In genomic region chr2:178225011-178225817, GRCh38 we compare ENCODE assay signal across 20 cellular contexts. TPM values are rescaled to one million over a fixed set of nuclear protein-coding genes. Genes with fewer than 3 reads are reported as not detected.
A peak's percentile ranks its signal among the peaks of the same experiment; 100 is the strongest.
DNase-seq lines count a peak whose midpoint lies in the region; ATAC-seq and TF ChIP-seq lines count a peak whose summit lies in the region.
"Had no signal": no experiment of that assay in that cellular context is flagged by ENCODE, and none has a peak within 500 bp of the region (broad histone marks: within the 10 kb centered on the region; RNA-seq: fewer than 3 reads in every experiment).

No MANE protein-coding gene starts in this region.

- H3K4me1 ChIP-seq in KMS-11 (ENCODE audit: low read depth, poor library complexity, severe bottlenecking) = peaks cover 23% of the 10 kb centered on the region
- H3K4me1 ChIP-seq: colonic mucosa, Peyer's patch had no signal

- peak overlapping the region; percentile 63 for H3K4me2 ChIP-seq in KMS-11
- H3K4me2 ChIP-seq: hepatocyte had no signal

- no peaks in the 10 kb centered on the region for H3K9me3 Mint-ChIP-seq in T-cell
- H3K9me3 Mint-ChIP-seq: activated CD8-positive, alpha-beta T cell treated with anti-CD3 and anti-CD28 coated beads for 36 hours; activated T-helper 1 cell treated with anti-CD3 and anti-CD28 coated beads, Interleukin-12 subunit alpha, Interleukin-12 subunit beta, Interleukin-2, Interleukin-4 antibody, amounts not matched to agents 30 ng/mL and 10 ng/mL and 1 ng/mL, durations not matched to agents 14 hours and 24 hours and 36 hours; stimulated activated memory B cell treated with anti-CD40 and anti-IgM and Interleukin-4, amounts not matched to agents 10 μg/mL and 1 μg/mL and 100 μg/mL, for 72 hours; type B pancreatic cell had no signal

- H3K4me3 ChIP-seq in KMS-11 (IDR thresholded peaks at IDR 0.05; ENCODE audit: insufficient read depth, low read depth, low read length) (peak overlapping the region; percentile 36), astrocyte of the spinal cord (ENCODE audit: low read depth, low read length) (no peak overlapping the region)
- H3K4me3 ChIP-seq: colonic mucosa, hepatocyte, Peyer's patch had no signal

- no peak overlapping the region for H3K27ac Mint-ChIP-seq in T-cell
- H3K27ac Mint-ChIP-seq: activated CD8-positive, alpha-beta T cell treated with anti-CD3 and anti-CD28 coated beads for 36 hours; activated T-helper 1 cell treated with anti-CD3 and anti-CD28 coated beads, Interleukin-12 subunit alpha, Interleukin-12 subunit beta, Interleukin-2, Interleukin-4 antibody, amounts not matched to agents 30 ng/mL and 10 ng/mL and 1 ng/mL, durations not matched to agents 14 hours and 24 hours and 36 hours; stimulated activated memory B cell treated with anti-CD40 and anti-IgM and Interleukin-4, amounts not matched to agents 10 μg/mL and 1 μg/mL and 100 μg/mL, for 72 hours; type B pancreatic cell had no signal

- CTCF ChIA-PET in T-cell (lab: Charles Lee) = no interaction called here

- no peak overlapping the region for H3K9ac ChIP-seq in KMS-11

- peak; percentile 31 for DNase-seq in AG08395 (ENCODE audit: low spot score)
- peak; percentile 91 for DNase-seq in astrocyte of the spinal cord (ENCODE audit: low read depth, low spot score)
- DNase-seq in medulla oblongata (ENCODE audit: extremely low spot score) = peak; percentile 24
- no peak for DNase-seq in T-cell
- DNase-seq in activated CD4-positive, alpha-beta T cell treated with anti-CD3 and anti-CD28 coated beads, Interleukin-2, amount 50 U/mL, for 48 hours = no peak
- DNase-seq in activated gamma-delta T cell treated with Interleukin-2 at 50 U/mL for 16 hours = no peak
- DNase-seq: activated CD8-positive, alpha-beta T cell treated with anti-CD3 and anti-CD28 coated beads for 36 hours; colonic mucosa; COR-L47; left colon; NCI-H2029 treated with DMSO at 0.1 percent for 48 hours; NCI-H748 treated with DMSO at 0.1 percent for 48 hours; Peyer's patch had no signal

- TF ChIP-seq CTCF in KMS-11 (conservative IDR thresholded peaks at IDR 0.05; ENCODE audit: low read depth, low read length) (no peak), astrocyte of the spinal cord (IDR thresholded peaks at IDR 0.05; ENCODE audit: low read depth, low read length) (no peak)

- H2AFZ ChIP-seq in KMS-11 (ENCODE audit: low read depth) = peak overlapping the region; percentile 7; the same call in 1 of the 2 replicates
- H2AFZ ChIP-seq: hepatocyte had no signal

- peaks cover 34 to 38% of the 10 kb centered on the region in 2 donors for H3K27me3 Mint-ChIP-seq in T-cell
- H3K27me3 Mint-ChIP-seq: type B pancreatic cell had no signal

- H3K36me3 ChIP-seq in KMS-11 (ENCODE audit: insufficient read depth) = no peaks in the 10 kb centered on the region
- H3K36me3 ChIP-seq: colonic mucosa, Peyer's patch had no signal

- H3K27ac ChIP-seq in KMS-11 = peak overlapping the region; percentile 13; the same call in 1 of the 2 replicates
- H3K27ac ChIP-seq: colonic mucosa, hepatocyte, Peyer's patch, VCaP had no signal

- no peaks in the 10 kb centered on the region for H3K36me3 Mint-ChIP-seq in T-cell
- H3K36me3 Mint-ChIP-seq: stimulated activated memory B cell treated with anti-CD40 and anti-IgM and Interleukin-4, amounts not matched to agents 10 μg/mL and 1 μg/mL and 100 μg/mL, for 72 hours; type B pancreatic cell had no signal

- ATAC-seq in HG03520 (IDR thresholded peaks at IDR 0.05; ENCODE audit: unreplicated experiment) (no peak), T-cell (replicated peaks in 1 of 4) (no peak)
- ATAC-seq: activated CD8-positive, alpha-beta T cell treated with anti-CD3 and anti-CD28 coated beads for 36 hours; left colon; stimulated activated memory B cell treated with anti-CD40 and anti-IgM and Interleukin-4, amounts not matched to agents 10 μg/mL and 1 μg/mL and 100 μg/mL, for 72 hours had no signal

- H3K27me3 ChIP-seq in KMS-11 (ENCODE audit: insufficient read depth, low read depth) = no peaks in the 10 kb centered on the region
- H3K27me3 ChIP-seq: colonic mucosa, hepatocyte, Peyer's patch had no signal

- POLR2A ChIA-PET in T-cell (lab: Charles Lee) = no interaction called here

- H4K20me1 ChIP-seq in KMS-11 (ENCODE audit: insufficient read depth) = no peaks in the 10 kb centered on the region

- no peaks in the 10 kb centered on the region for H3K4me1 Mint-ChIP-seq in T-cell
- H3K4me1 Mint-ChIP-seq: stimulated activated memory B cell treated with anti-CD40 and anti-IgM and Interleukin-4, amounts not matched to agents 10 μg/mL and 1 μg/mL and 100 μg/mL, for 72 hours had no signal

- in situ Hi-C loops in astrocyte of the spinal cord (cut with HindIII; ENCODE audit: low sequenced_read_pairs) = no loop called here

- no peak overlapping the region for H3K4me3 Mint-ChIP-seq in T-cell
- H3K4me3 Mint-ChIP-seq: activated CD8-positive, alpha-beta T cell treated with anti-CD3 and anti-CD28 coated beads for 36 hours; activated T-helper 1 cell treated with anti-CD3 and anti-CD28 coated beads, Interleukin-12 subunit alpha, Interleukin-12 subunit beta, Interleukin-2, Interleukin-4 antibody, amounts not matched to agents 30 ng/mL and 10 ng/mL and 1 ng/mL, durations not matched to agents 14 hours and 24 hours and 36 hours; stimulated activated memory B cell treated with anti-CD40 and anti-IgM and Interleukin-4, amounts not matched to agents 10 μg/mL and 1 μg/mL and 100 μg/mL, for 72 hours; type B pancreatic cell had no signal

- H3K79me2 ChIP-seq in KMS-11 (ENCODE audit: insufficient read depth, low read depth) = no peaks in the 10 kb centered on the region
- H3K79me2 ChIP-seq: hepatocyte had no signal

RNA-seq across cellular contexts. Expression of gene OSBPL6, which starts 30.9 kb away (rescaled TPM):
- under 1 TPM; 0.08 to 0.41 (median 0.26) TPM for total RNA-seq in T-cell

Comparison
In these comparisons a context has a peak if more than half of its experiments do, and no peak if none do; other contexts are left out.
1. DNase-seq: peak in AG08395 (single experiment), astrocyte of the spinal cord (single experiment) and medulla oblongata (single experiment); none in T-cell (0 of 34), activated CD4-positive, alpha-beta T cell treated with anti-CD3 and anti-CD28 coated beads, Interleukin-2, amount 50 U/mL, for 48 hours (0 of 2) and activated gamma-delta T cell treated with Interleukin-2 at 50 U/mL for 16 hours (single experiment).